Comparison of ENCODE assay signal across 8 cellular contexts in genomic region chr9:98193336-98193944, GRCh38. TPM values are rescaled to one million over a fixed set of nuclear protein-coding genes. Genes with fewer than 3 reads are reported as not detected.
DNase-seq lines count a peak whose midpoint lies in the region; ATAC-seq and TF ChIP-seq lines count a peak whose summit lies in the region.

No MANE protein-coding gene starts in this region.

- no peaks in the 10 kb centered on the region for H3K79me2 ChIP-seq in neural progenitor cell (ENCODE audit: low read depth)

- no peaks in the 10 kb centered on the region for H3K9me3 Mint-ChIP-seq in CD14-positive monocyte
- H3K9me3 Mint-ChIP-seq in effector memory CD8-positive, alpha-beta T cell = no peaks in the 10 kb centered on the region
- H3K9me3 Mint-ChIP-seq in neural progenitor cell = no peaks in the 10 kb centered on the region

- H3K27me3 ChIP-seq in MG63 (no peaks in the 10 kb centered on the region), neural progenitor cell (peaks cover 22% of the 10 kb centered on the region)

- H3K4me1 Mint-ChIP-seq in CD14-positive monocyte (peaks cover 35% of the 10 kb centered on the region), neural progenitor cell (peaks cover 4% of the 10 kb centered on the region)
- H3K4me1 Mint-ChIP-seq in effector memory CD8-positive, alpha-beta T cell (ENCODE audit: low read depth in 2 of 2) = peaks cover 22 to 24% of the 10 kb centered on the region in 2 donors

- intact Hi-C loops in CD14-positive monocyte (cut with micrococcal nuclease) = no loop called here

- H3K4me1 ChIP-seq in neural progenitor cell = no peaks in the 10 kb centered on the region

- no peak for DNase-seq in CD14-positive monocyte (ENCODE audit: low spot score)
- DNase-seq in MG63 = no peak
- DNase-seq in effector memory CD8-positive, alpha-beta T cell = no peak
- DNase-seq in neural progenitor cell (ENCODE audit: low spot score) = no peak
- DNase-seq in stimulated activated CD4-positive, alpha-beta T cell treated with anti-CD3 and anti-CD28 coated beads, Interleukin-4, amount 100 ng/mL, for 4 hours = no peak
- DNase-seq in GM13977 (ENCODE audit: low spot score) = no peak
- DNase-seq in kidney glomerular epithelial cell (lab: John Stamatoyannopoulos, UW) = no peak
- DNase-seq in dermis blood vessel endothelial cell = no peak

- H3K4me3 Mint-ChIP-seq in CD14-positive monocyte = peak overlapping the region; percentile 92 to 95
- H3K4me3 Mint-ChIP-seq in effector memory CD8-positive, alpha-beta T cell = peak overlapping the region; percentile 82 to 85
- H3K4me3 Mint-ChIP-seq in neural progenitor cell = peak overlapping the region; percentile 87

- no peak overlapping the region for H2AFZ ChIP-seq in neural progenitor cell (replicated peaks)

- no peaks in the 10 kb centered on the region for H3K36me3 ChIP-seq in MG63
- no peaks in the 10 kb centered on the region for H3K36me3 ChIP-seq in neural progenitor cell

- no peaks in the 10 kb centered on the region for H4K20me1 ChIP-seq in neural progenitor cell (ENCODE audit: low read depth)

- peak overlapping the region; percentile 99 for H3K4me2 ChIP-seq in neural progenitor cell

- no peak for ATAC-seq in effector memory CD8-positive, alpha-beta T cell (replicated peaks)

- H3K36me3 Mint-ChIP-seq in CD14-positive monocyte (peaks cover 7 to 21% of the 10 kb centered on the region in 2 donors), neural progenitor cell (no peaks in the 10 kb centered on the region)
- H3K36me3 Mint-ChIP-seq in effector memory CD8-positive, alpha-beta T cell (ENCODE audit: insufficient read depth) = peaks cover 7% of the 10 kb centered on the region

- no peak overlapping the region for H3K27ac ChIP-seq in neural progenitor cell

- H3K27me3 Mint-ChIP-seq in CD14-positive monocyte (ENCODE audit: low read depth in 3 of 3) (peaks cover 2 to 11% (median 6%) of the 10 kb centered on the region in 3 donors), neural progenitor cell (ENCODE audit: insufficient read depth, low read depth) (peaks cover 24% of the 10 kb centered on the region)
- H3K27me3 Mint-ChIP-seq in effector memory CD8-positive, alpha-beta T cell = no peaks in the 10 kb centered on the region

- H3K9me3 ChIP-seq in MG63 (no peaks in the 10 kb centered on the region), neural progenitor cell (ENCODE audit: low read depth) (no peaks in the 10 kb centered on the region)

- in situ Hi-C loops in GM13977 (cut with MboI; ENCODE audit: low pct_unique_long_range_greater_than_20kb, low sequenced_read_pairs, unreplicated experiment) = no loop called here

- H3F3A ChIP-seq in neural progenitor cell (ENCODE audit: low read depth) = peaks cover 21% of the 10 kb centered on the region

- peak overlapping the region; percentile 56 for H3K4me3 ChIP-seq in MG63
- H3K4me3 ChIP-seq in neural progenitor cell = peak overlapping the region; percentile 90

- H3K27ac Mint-ChIP-seq in CD14-positive monocyte = peak overlapping the region in 3 of 7 donors; percentile 58 to 88 (median 78)
- peak overlapping the region; percentile 78 to 81 for H3K27ac Mint-ChIP-seq in effector memory CD8-positive, alpha-beta T cell
- no peak overlapping the region for H3K27ac Mint-ChIP-seq in neural progenitor cell

- H3K9ac ChIP-seq in neural progenitor cell = no peak overlapping the region

- no peak for TF ChIP-seq CTCF in CD14-positive monocyte (IDR thresholded peaks at IDR 0.05)
- no peak for TF ChIP-seq CTCF in neural progenitor cell (IDR thresholded peaks at IDR 0.05)
- no peak for TF ChIP-seq CTCF in GM13977 (IDR thresholded peaks at IDR 0.05; ENCODE audit: extremely low read depth, insufficient read depth, missing control alignments)

RNA-seq across cellular contexts. Expression of gene CORO2A, which starts 1.0 kb away (rescaled TPM):
- 1 to 10 TPM; 2.1 to 3.5 TPM for polyA plus RNA-seq in CD14-positive monocyte
- total RNA-seq in MG63 (2014; rRNA removed; shearing (Covaris generic); ENCODE audit: low replicate concordance) = 0.03 and 0.81 TPM in 2 replicates
- total RNA-seq in neural progenitor cell (ENCODE audit: low replicate concordance) (2.4 and 3.6 TPM in 2 replicates), dermis blood vessel endothelial cell (1.0 and 1.7 TPM in 2 replicates)
